In the genomic region with DNA sequence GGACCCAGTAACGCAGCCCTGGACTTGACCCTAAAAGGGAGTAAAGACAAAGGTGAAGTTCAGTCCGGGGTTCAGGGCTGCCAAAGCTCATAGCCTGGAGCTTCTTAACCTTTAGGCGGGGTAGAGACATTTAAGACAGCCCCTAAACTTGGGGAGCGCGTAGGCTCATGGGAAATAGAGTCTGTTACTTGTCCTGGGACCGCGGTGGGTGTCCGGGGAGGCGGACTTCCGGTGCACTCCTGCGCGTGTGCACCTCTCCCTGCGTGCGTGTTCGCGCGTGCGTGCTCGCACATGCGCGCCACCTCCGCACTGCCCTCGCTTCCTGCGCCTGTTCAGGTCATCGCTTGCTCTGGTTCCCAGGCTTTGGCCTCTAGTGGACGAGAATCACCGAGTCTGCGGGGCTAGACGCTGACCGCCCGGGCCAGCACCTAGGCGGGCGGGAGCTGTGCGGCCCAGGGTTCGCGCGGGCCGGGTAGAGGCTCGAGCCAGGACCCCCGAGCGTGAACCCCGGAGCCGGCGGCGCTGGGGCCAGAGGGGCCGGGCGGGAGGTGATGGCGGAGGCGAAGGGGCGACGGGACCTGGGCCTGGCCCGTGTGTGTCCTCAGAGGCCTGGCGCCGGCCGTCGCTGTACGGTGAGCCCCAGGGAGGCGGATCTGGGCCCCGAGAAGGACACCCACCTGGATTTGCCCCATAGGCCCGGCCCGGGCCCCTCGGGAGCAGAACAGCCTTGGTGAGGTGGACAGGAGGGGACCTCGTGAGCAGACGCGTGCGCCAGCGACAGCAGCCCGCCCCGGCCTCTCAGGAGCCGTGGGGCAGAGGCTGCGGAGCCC, we compare ENCODE assay signal across 8 cellular contexts. TPM values are rescaled to one million over a fixed set of nuclear protein-coding genes. Genes with fewer than 3 reads are reported as not detected.
A peak's percentile ranks its signal among the peaks of the same experiment; 100 is the strongest.
DNase-seq lines count a peak whose midpoint lies in the region; ATAC-seq and TF ChIP-seq lines count a peak whose summit lies in the region.
"Not testable (repeated sequence)": the region's sequence is repeated elsewhere in the genome, so short reads cannot be mapped to it uniquely, and the experiment has no call there.

No MANE protein-coding gene starts in this region.

- peak overlapping the region; percentile 75 for H3K4me2 ChIP-seq in OCI-LY3 (ENCODE audit: low read length)

- H3K9ac ChIP-seq in OCI-LY3 (ENCODE audit: low read length) = peak overlapping the region; percentile 92

- H3K9me3 ChIP-seq in OCI-LY3 (ENCODE audit: insufficient read depth, low read length); mucosa of descending colon: not testable (repeated sequence)

- H3K4me3 ChIP-seq in OCI-LY3 (ENCODE audit: low read length) = peak overlapping the region; percentile 97
- peak overlapping the region; percentile 91 for H3K4me3 ChIP-seq in mucosa of descending colon

- not testable (repeated sequence) for H4K20me1 ChIP-seq in OCI-LY3 (ENCODE audit: insufficient read depth, low read length)

- peak overlapping the region; percentile 39; the same call in 1 of the 2 replicates for H2AFZ ChIP-seq in OCI-LY3 (ENCODE audit: low read depth, low read length)

- ATAC-seq in GM21528 (IDR thresholded peaks at IDR 0.05; ENCODE audit: low FRiP score, unreplicated experiment) (peak; percentile 99), mucosa of descending colon (peak; percentile 100)

- H3K27ac ChIP-seq in OCI-LY3 (ENCODE audit: low read length) = peak overlapping the region; percentile 45
- peak overlapping the region; percentile 69 for H3K27ac ChIP-seq in epithelial cell of prostate

- TF ChIP-seq CTCF in OCI-LY3 (IDR thresholded peaks at IDR 0.05; ENCODE audit: low read depth, low read length); mucosa of descending colon (IDR thresholded peaks at IDR 0.05): not testable (repeated sequence)

- H3K36me3 ChIP-seq in OCI-LY3 (replicated peaks; ENCODE audit: low read depth, low read length); mucosa of descending colon (ENCODE audit: low read depth): not testable (repeated sequence)

- intact Hi-C loops in mucosa of descending colon (cut with DNase I, micrococcal nuclease) = not testable (repeated sequence)

- DNase-seq in DMS 273 treated with DMSO at 0.1 percent for 48 hours (lab: John Stamatoyannopoulos, UW) (peak; percentile 91), HuH-7 (ENCODE audit: low spot score) (peak; percentile 54), activated T-cell treated with anti-CD3 and anti-CD28 coated beads for 24 hours (ENCODE audit: low read depth) (peak; percentile 81), mucosa of descending colon (peak; percentile 88 to 94 (median 89))
- DNase-seq in epithelial cell of prostate (ENCODE audit: low read depth, low spot score) = not testable (repeated sequence)
- DNase-seq in stimulated activated CD8-positive, alpha-beta memory T cell treated with anti-CD3 and anti-CD28 coated beads, Interleukin-2, amount 100 ng/mL, for 48 hours (ENCODE audit: low read depth in 2 of 2) = peak; percentile 74 to 76

- not testable (repeated sequence) for H3K27me3 ChIP-seq in OCI-LY3 (ENCODE audit: low read depth, low read length)

- H3K79me2 ChIP-seq in OCI-LY3 (ENCODE audit: low read length) = peaks cover 21% of the 10 kb centered on the region

- H3K4me1 ChIP-seq in OCI-LY3 (ENCODE audit: low read length); mucosa of descending colon (ENCODE audit: low read depth): not testable (repeated sequence)

RNA-seq across cellular contexts. Expression of a gene that starts 6.1 kb away (rescaled TPM):
- total RNA-seq in mucosa of descending colon = under 1 TPM in 2 of 3 donors, not detected in 1; 0.20 to 0.51 TPM

RNA-seq across cellular contexts. Expression of a gene that starts 38.9 kb away (rescaled TPM):
- total RNA-seq in mucosa of descending colon = 1 to 10 TPM; 2.2 to 4.3 (median 3.6) TPM
